ENCODE assay signal across 13 cellular contexts in genomic region chr3:190064112-190064511, GRCh38. TPM values are rescaled to one million over a fixed set of nuclear protein-coding genes. Genes with fewer than 3 reads are reported as not detected.
DNase-seq lines count a peak whose midpoint lies in the region; ATAC-seq, FAIRE-seq and TF ChIP-seq lines count a peak whose summit lies in the region.
"Had no signal": no experiment of that assay in that cellular context is flagged by ENCODE, and none has a peak within 500 bp of the region (broad histone marks: within the 10 kb centered on the region; RNA-seq: fewer than 3 reads in every experiment).

No MANE protein-coding gene starts in this region.

- no peak overlapping the region for H3K18ac ChIP-seq in H9 (ENCODE audit: insufficient read length, low read depth, low read length)

- DNase-seq in BJ (ENCODE audit: low read depth): peak; percentile 87
- no peak for DNase-seq in Panc1 (ENCODE audit: low read depth, low spot score)
- no peak for DNase-seq in pancreas
- DNase-seq in GF-D8 (lab: John Stamatoyannopoulos, UW): no peak
- no peak for DNase-seq in H9
- no peak for DNase-seq in effector CD4-positive, alpha-beta T cell
- no peak for DNase-seq in effector CD8-positive, alpha-beta T cell (lab: John Stamatoyannopoulos, UW)
- DNase-seq: activated naive CD4-positive, alpha-beta T cell treated with anti-CD3 and anti-CD28 coated beads for 36 hours; NCI-H1930; stimulated activated CD4-positive, alpha-beta T cell treated with anti-CD3 and anti-CD28 coated beads, Interleukin-15, amount 100 ng/mL, for 24 hours had no signal

- no peaks in the 10 kb centered on the region for H3K79me2 ChIP-seq in H9 (ENCODE audit: insufficient read depth, low read length)

- H3K9me3 Mint-ChIP-seq in H9: no peaks in the 10 kb centered on the region
- H3K9me3 Mint-ChIP-seq: activated naive CD4-positive, alpha-beta T cell treated with anti-CD3 and anti-CD28 coated beads for 36 hours; stimulated activated naive CD8-positive, alpha-beta T cell treated with anti-CD3 and anti-CD28 coated beads, Interleukin-15, Interleukin-2, amounts not matched to agents 100 ng/mL and 50 ng/mL, for 24 hours had no signal

- no peaks in the 10 kb centered on the region for H3K27me3 Mint-ChIP-seq in H9 (ENCODE audit: low read depth)

- H3K4me2 ChIP-seq in H9 (ENCODE audit: insufficient read depth, insufficient read length, low read length): no peak overlapping the region

- H3K27ac Mint-ChIP-seq in H9: no peak overlapping the region
- H3K27ac Mint-ChIP-seq: activated naive CD4-positive, alpha-beta T cell treated with anti-CD3 and anti-CD28 coated beads for 36 hours; stimulated activated naive CD8-positive, alpha-beta T cell treated with anti-CD3 and anti-CD28 coated beads, Interleukin-15, Interleukin-2, amounts not matched to agents 100 ng/mL and 50 ng/mL, for 24 hours had no signal

- H3T11ph ChIP-seq in H9 (ENCODE audit: low read length): no peak overlapping the region

- H3K9me3 ChIP-seq in Panc1 (ENCODE audit: control insufficient read depth, insufficient read depth, low read depth, low read length): no peaks in the 10 kb centered on the region
- no peaks in the 10 kb centered on the region for H3K9me3 ChIP-seq in pancreas
- H3K9me3 ChIP-seq in H9 (ENCODE audit: control insufficient read depth, low read depth, low read length): no peaks in the 10 kb centered on the region

- peaks cover 0 to 4% (median 2%) of the 10 kb centered on the region in 3 experiments; a peak in 1 of 7 replicates for H3K36me3 Mint-ChIP-seq in H9 (ENCODE audit: insufficient read depth in 1 of 3, low read depth in 3 of 3)

- peak overlapping the region; percentile 81; the same call in 1 of the 2 replicates for H3K27ac ChIP-seq in Panc1 (ENCODE audit: low read length)
- H3K27ac ChIP-seq in pancreas: no peak overlapping the region
- no peak overlapping the region for H3K27ac ChIP-seq in H9 (ENCODE audit: insufficient read length, low read depth, low read length)
- H3K27ac ChIP-seq: HL-60 had no signal

- no peak overlapping the region for H3K4ac ChIP-seq in H9 (ENCODE audit: low read depth, low read length)

- no peak overlapping the region for H2BK5ac ChIP-seq in H9 (ENCODE audit: insufficient read length, low read length)

- 64 to 65% methylated on average over 3 of the region's 3 CpGs for WGBS in pancreas, 2 donors
- no CpG with 5 or more reads among the region's 3 CpGs for WGBS in H9 (ENCODE audit: extremely low coverage, insufficient read length, low lambda C conversion rate)

- no peaks in the 10 kb centered on the region for H3K27me3 ChIP-seq in BJ (ENCODE audit: control insufficient read depth, insufficient read depth, low read length)
- H3K27me3 ChIP-seq in Panc1 (ENCODE audit: control insufficient read depth, insufficient read depth, low read length): no peaks in the 10 kb centered on the region
- no peaks in the 10 kb centered on the region for H3K27me3 ChIP-seq in pancreas
- no peaks in the 10 kb centered on the region for H3K27me3 ChIP-seq in H9 (ENCODE audit: insufficient read depth, low read length)

- H2AK5ac ChIP-seq in H9 (ENCODE audit: insufficient read length, low read length): no peak overlapping the region

- peak; percentile 95 for ATAC-seq in Panc1
- peak; percentile 97 for ATAC-seq in esophagus mucosa
- ATAC-seq in pancreas: peak in 3 of 4 donors; percentile 60 to 74 (median 66)

- H4K8ac ChIP-seq in H9 (replicated peaks; ENCODE audit: insufficient read length, low read depth, low read length): no peak overlapping the region

- in situ Hi-C loops in Panc1 (cut with HindIII; ENCODE audit: low pct_unique_long_range_greater_than_20kb, low sequenced_read_pairs): no loop called here

- H3K4me3 ChIP-seq in BJ (ENCODE audit: low read depth, low read length): no peak overlapping the region
- no peak overlapping the region for H3K4me3 ChIP-seq in Panc1 (ENCODE audit: low read depth in 2 of 2, low read length in 2 of 2)
- no peak overlapping the region for H3K4me3 ChIP-seq in pancreas

- CTCF ChIA-PET in BJ (lab: Yijun Ruan, JAX) (interaction anchor here (1.1 to 1.7 kb wide), 2 partner anchors 10 to 50 kb away, joined by 3 to 5 read pairs; no protein-coding TSS in a partner anchor), Panc1 (lab: Charles Lee) (interaction anchor here (0.6 kb wide), 1 partner anchor 59 kb away, joined by 6 read pairs; no protein-coding TSS in a partner anchor)

- no peak overlapping the region for H4K5ac ChIP-seq in H9 (ENCODE audit: insufficient read length, low read depth, low read length)

- no TSS peak for BruUV-seq in Panc1 (replicated peaks; lab: Mats Ljungman, UMichigan)

- peaks cover 18 to 25% of the 10 kb centered on the region in 2 experiments for H3K4me1 Mint-ChIP-seq in H9

- no peak overlapping the region for H3K56ac ChIP-seq in H9 (ENCODE audit: insufficient read length, low read depth, low read length)

- no peaks in the 10 kb centered on the region for H3K79me1 ChIP-seq in H9 (ENCODE audit: insufficient read depth, low read depth, low read length, poor library complexity, severe bottlenecking)

- H3K36me3 ChIP-seq in BJ (ENCODE audit: control insufficient read depth, insufficient read depth, low read length) (no peaks in the 10 kb centered on the region), Panc1 (ENCODE audit: control insufficient read depth, insufficient read depth, low read length) (no peaks in the 10 kb centered on the region), pancreas (no peaks in the 10 kb centered on the region)

- H2BK120ac ChIP-seq in H9 (ENCODE audit: low read depth, low read length, poor library complexity, severe bottlenecking): no peak overlapping the region

- H2BK12ac ChIP-seq in H9 (ENCODE audit: insufficient read length, low read depth, low read length): no peak overlapping the region

- TF ChIP-seq CTCF in BJ (IDR thresholded peaks at IDR 0.05; ENCODE audit: insufficient read depth, low read depth, low read length) (no peak), Panc1 (IDR thresholded peaks at IDR 0.05) (no peak), pancreas (IDR thresholded peaks at IDR 0.05) (no peak), H9 (conservative IDR thresholded peaks at IDR 0.05) (no peak)

- no peak overlapping the region for H3K4me3 Mint-ChIP-seq in H9
- H3K4me3 Mint-ChIP-seq: activated naive CD4-positive, alpha-beta T cell treated with anti-CD3 and anti-CD28 coated beads for 36 hours; stimulated activated naive CD8-positive, alpha-beta T cell treated with anti-CD3 and anti-CD28 coated beads, Interleukin-15, Interleukin-2, amounts not matched to agents 100 ng/mL and 50 ng/mL, for 24 hours had no signal

- H3K23me2 ChIP-seq in H9 (ENCODE audit: insufficient read length, low read depth, low read length, poor library complexity, severe bottlenecking): no peaks in the 10 kb centered on the region

- intact Hi-C loops in Panc1 (cut with micrococcal nuclease; ENCODE audit: unreplicated experiment): no loop called here
- intact Hi-C loops in pancreas (cut with DNase I): no loop called here

- H2BK15ac ChIP-seq in H9 (ENCODE audit: low read depth, low read length): no peak overlapping the region

- no peak overlapping the region for H2BK20ac ChIP-seq in H9 (ENCODE audit: low read depth, low read length, poor library complexity, severe bottlenecking)

- no peaks in the 10 kb centered on the region for H4K20me1 ChIP-seq in H9 (ENCODE audit: control insufficient read depth, insufficient read depth, insufficient read length)

- H3K9ac ChIP-seq in H9 (ENCODE audit: extremely low read depth, insufficient read length, low read length): no peak overlapping the region

- H3K4me1 ChIP-seq in Panc1 (ENCODE audit: control insufficient read depth, insufficient read depth, low read length): peaks cover 26% of the 10 kb centered on the region
- no peaks in the 10 kb centered on the region for H3K4me1 ChIP-seq in pancreas
- H3K4me1 ChIP-seq in H9 (ENCODE audit: insufficient read depth, low read length): no peaks in the 10 kb centered on the region; the same call in 1 of the 2 replicates

- POLR2A ChIA-PET in BJ (lab: Charles Lee): interaction anchor here (0.6 to 0.7 kb wide), 3 partner anchors 13 to 1129 kb away, joined by 3 to 5 read pairs (median 4); no protein-coding TSS in a partner anchor
- POLR2A ChIA-PET in Panc1 (lab: Charles Lee): interaction anchor here (0.6 to 0.7 kb wide), 4 partner anchors 13 to 361 kb away, joined by 5 to 7 read pairs (median 6); no protein-coding TSS in a partner anchor

- H4K91ac ChIP-seq in H9 (ENCODE audit: insufficient read length, low read depth, low read length): no peak overlapping the region

- no peak overlapping the region for H3K14ac ChIP-seq in H9 (ENCODE audit: insufficient read depth, low read length)

- peak; percentile 23 for FAIRE-seq in pancreas (lab: Jason Lieb, UNC)

- H2AFZ ChIP-seq in H9 (ENCODE audit: low read length): no peak overlapping the region

- no peak overlapping the region for H3K23ac ChIP-seq in H9 (ENCODE audit: insufficient read length, low read depth, low read length)

RNA-seq across cellular contexts. Expression of gene P3H2, which starts 56.6 kb away (rescaled TPM):
- polyA plus RNA-seq in BJ (2011; rRNA removed) (13.5 and 24.1 TPM in 2 replicates), pancreas (1 to 10 TPM; 1.5 to 5.0 TPM)
- polyA minus RNA-seq in BJ (2011; rRNA and poly(A)+ RNA removed): 13.3 and 13.6 TPM in 2 replicates
- total RNA-seq in Panc1 (2021; ENCODE audit: unreplicated experiment) (82.2 TPM), esophagus mucosa (15.0 TPM), pancreas (1 to 10 TPM; 1.2 to 5.7 (median 4.4) TPM), H9 (2021) (41.1 and 41.5 TPM in 2 replicates)
- 50.3 TPM for polyA plus RNA-seq in Panc1 (2012; ENCODE audit: insufficient read length)
- total RNA-seq: activated naive CD4-positive, alpha-beta T cell treated with anti-CD3 and anti-CD28 coated beads for 36 hours had no signal
